Comparison of ENCODE assay signal across 13 cellular contexts in the genomic region with DNA sequence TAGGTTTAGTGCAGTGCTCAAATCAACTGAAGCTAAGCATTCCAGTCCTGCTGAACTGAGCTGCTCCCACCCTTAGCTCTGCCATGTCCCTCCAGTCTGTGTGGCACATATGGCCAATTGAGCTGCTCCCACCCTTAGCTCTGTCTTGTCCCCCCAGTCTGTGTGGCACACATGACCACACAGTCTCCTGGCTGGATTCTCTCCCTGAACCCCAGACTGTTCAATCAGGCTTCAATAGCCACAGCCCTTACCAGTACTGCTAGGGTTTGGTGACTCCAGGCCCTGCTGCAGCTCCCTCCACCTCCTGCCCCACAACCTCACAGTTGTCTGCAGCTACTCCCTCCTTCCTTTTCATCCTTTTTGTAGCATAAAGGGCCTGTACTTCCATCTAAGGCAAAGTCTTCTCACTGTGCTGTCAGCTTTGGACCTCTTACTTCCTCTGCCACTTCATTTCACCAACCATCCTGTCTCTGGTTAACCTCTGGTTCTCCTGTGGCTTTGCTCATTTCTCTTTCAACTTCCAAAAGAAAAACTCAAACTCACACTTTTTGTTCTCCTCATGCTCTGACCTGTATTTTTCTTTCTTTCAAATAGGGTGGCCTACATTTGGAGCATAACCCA. TPM values are rescaled to one million over a fixed set of nuclear protein-coding genes. Genes with fewer than 3 reads are reported as not detected.
DNase-seq lines count a peak whose midpoint lies in the region; ATAC-seq lines count a peak whose summit lies in the region.
"Had no signal": no experiment of that assay in that cellular context is flagged by ENCODE, and none has a peak within 500 bp of the region (broad histone marks: within the 10 kb centered on the region; RNA-seq: fewer than 3 reads in every experiment).

No MANE protein-coding gene starts in this region.

- no peak for DNase-seq in SHP77 (lab: John Stamatoyannopoulos, UW)
- DNase-seq in inferior parietal cortex (ENCODE audit: extremely low spot score), result no peak
- DNase-seq in NCI-H187 treated with DMSO at 0.1 percent for 48 hours (lab: John Stamatoyannopoulos, UW), result no peak
- DNase-seq in DMS 273 treated with DMSO at 0.1 percent for 48 hours (lab: John Stamatoyannopoulos, UW), result no peak
- DNase-seq: activated CD4-positive, CD25-positive, alpha-beta regulatory T cell treated with anti-CD3 and anti-CD28 coated beads, Interleukin-2, amount 50 U/mL, for 72 hours; heart right ventricle; naive B cell; stimulated activated CD4-positive, alpha-beta T cell treated with anti-CD3 and anti-CD28 coated beads, Interleukin-4, amount 100 ng/mL, for 24 hours had no signal

- no peaks in the 10 kb centered on the region for H3K36me3 Mint-ChIP-seq in activated T-helper 17 cell treated with anti-CD3 and anti-CD28 coated beads, Interleukin-2, amount 50 U/mL, for 72 hours (ENCODE audit: low read depth)
- H3K36me3 Mint-ChIP-seq: naive B cell had no signal

- H3K9me3 Mint-ChIP-seq in activated T-helper 17 cell treated with anti-CD3 and anti-CD28 coated beads, Interleukin-2, amount 50 U/mL, for 72 hours, result no peaks in the 10 kb centered on the region

- peaks cover 5% of the 10 kb centered on the region for H3K4me1 Mint-ChIP-seq in activated T-helper 17 cell treated with anti-CD3 and anti-CD28 coated beads, Interleukin-2, amount 50 U/mL, for 72 hours
- H3K4me1 Mint-ChIP-seq: naive B cell had no signal

- H3K27ac Mint-ChIP-seq in activated T-helper 17 cell treated with anti-CD3 and anti-CD28 coated beads, Interleukin-2, amount 50 U/mL, for 72 hours, result no peak overlapping the region

- ATAC-seq in GM18519 (IDR thresholded peaks at IDR 0.05; ENCODE audit: low FRiP score, unreplicated experiment), result peak; percentile 69
- ATAC-seq in GM21360 (IDR thresholded peaks at IDR 0.05; ENCODE audit: unreplicated experiment), result peak; percentile 70
- peak; percentile 78 for ATAC-seq in HG03103 (IDR thresholded peaks at IDR 0.05; ENCODE audit: low read depth, unreplicated experiment)
- peak; percentile 55 for ATAC-seq in activated T-helper 17 cell treated with anti-CD3 and anti-CD28 coated beads, Interleukin-2, amount 50 U/mL, for 72 hours (replicated peaks)
- ATAC-seq: heart right ventricle had no signal

- H3K27me3 Mint-ChIP-seq in activated T-helper 17 cell treated with anti-CD3 and anti-CD28 coated beads, Interleukin-2, amount 50 U/mL, for 72 hours, result no peaks in the 10 kb centered on the region

- H3K4me3 Mint-ChIP-seq in activated T-helper 17 cell treated with anti-CD3 and anti-CD28 coated beads, Interleukin-2, amount 50 U/mL, for 72 hours, result no peak overlapping the region

RNA-seq across cellular contexts. Expression of gene ADAMTS12, which starts 50.8 kb away (rescaled TPM):
- not detected for total RNA-seq in activated T-helper 17 cell treated with anti-CD3 and anti-CD28 coated beads, Interleukin-2, amount 50 U/mL, for 72 hours
- total RNA-seq: G401 had no signal
